ENCODE assay signal across 10 cellular contexts in genomic region chr3:189652042-189652441, GRCh38. TPM values are rescaled to one million over a fixed set of nuclear protein-coding genes. Genes with fewer than 3 reads are reported as not detected.
A peak's percentile ranks its signal among the peaks of the same experiment; 100 is the strongest.
DNase-seq lines count a peak whose midpoint lies in the region; ATAC-seq and TF ChIP-seq lines count a peak whose summit lies in the region.
"Had no signal": no experiment of that assay in that cellular context is flagged by ENCODE, and none has a peak within 500 bp of the region (broad histone marks: within the 10 kb centered on the region; RNA-seq: fewer than 3 reads in every experiment).

No MANE protein-coding gene starts in this region.

- H3K9ac ChIP-seq in SK-N-SH: no peak overlapping the region

- no peak overlapping the region for H3K4me3 ChIP-seq in AG10803 (ENCODE audit: low read length)
- no peak overlapping the region for H3K4me3 ChIP-seq in SK-N-SH (ENCODE audit: low read depth in 2 of 2, low read length in 1 of 2)
- H3K4me3 ChIP-seq in hepatocyte: no peak overlapping the region
- H3K4me3 ChIP-seq: gastroesophageal sphincter had no signal

- 17% methylated on average over 1 of the region's 1 CpG for WGBS in SK-N-SH (ENCODE audit: low lambda C conversion rate)
- 65% methylated on average over 1 of the region's 1 CpG for WGBS in hepatocyte (ENCODE audit: low lambda C conversion rate, missing lambda C conversion rate)

- no peaks in the 10 kb centered on the region for H3K9me2 ChIP-seq in SK-N-SH
- H3K9me2 ChIP-seq in hepatocyte (replicated peaks; ENCODE audit: insufficient read depth): no peaks in the 10 kb centered on the region

- peak; percentile 25; the same call in 1 of the 2 replicates for TF ChIP-seq RAD21 in SK-N-SH (IDR thresholded peaks at IDR 0.05; ENCODE audit: low read length)

- H3K9me3 ChIP-seq in SK-N-SH: no peaks in the 10 kb centered on the region
- H3K9me3 ChIP-seq in hepatocyte (ENCODE audit: low read depth): no peaks in the 10 kb centered on the region
- H3K9me3 ChIP-seq: gastroesophageal sphincter, neutrophil had no signal

- no peaks in the 10 kb centered on the region for H3K4me1 ChIP-seq in SK-N-SH (ENCODE audit: control insufficient read depth in 1 of 2, insufficient read depth in 2 of 2, low read depth in 1 of 2, low read length in 1 of 2)
- no peaks in the 10 kb centered on the region for H3K4me1 ChIP-seq in hepatocyte (ENCODE audit: insufficient read depth)
- H3K4me1 ChIP-seq: gastroesophageal sphincter had no signal

- POLR2A ChIA-PET in SK-N-SH (lab: Yijun Ruan, JAX): no interaction called here

- H2AFZ ChIP-seq in SK-N-SH (ENCODE audit: low read depth): no peak overlapping the region
- H2AFZ ChIP-seq in hepatocyte: no peak overlapping the region

- TF ChIP-seq CTCF in AG10803 (conservative IDR thresholded peaks at IDR 0.05; ENCODE audit: low read length) (peak; percentile 51), GM12874 (IDR thresholded peaks at IDR 0.05; ENCODE audit: insufficient read depth, low read depth, low read length) (peak; percentile 43; the same call in 1 of the 2 replicates), SK-N-SH (IDR thresholded peaks at IDR 0.05) (peak; percentile 67), hepatocyte (IDR thresholded peaks at IDR 0.05; ENCODE audit: poor library complexity) (peak; percentile 36)

- H3K4me2 ChIP-seq in SK-N-SH (no peak overlapping the region), hepatocyte (no peak overlapping the region)

- CTCF ChIA-PET in SK-N-SH (lab: Yijun Ruan, JAX): interaction anchor here (1.1 to 1.5 kb wide), 5 partner anchors 13 to 29 kb away, joined by 3 to 4 read pairs (median 3); no protein-coding TSS in a partner anchor

- TF ChIP-seq EP300 in SK-N-SH (IDR thresholded peaks at IDR 0.05; ENCODE audit: borderline replicate concordance in 1 of 2, low read depth in 1 of 2, low read length in 1 of 2): no peak

- no peaks in the 10 kb centered on the region for H3K36me3 ChIP-seq in SK-N-SH (replicated peaks in 1 of 2; ENCODE audit: control insufficient read depth in 1 of 2, insufficient read depth in 2 of 2, low read length in 1 of 2)
- no peaks in the 10 kb centered on the region for H3K36me3 ChIP-seq in hepatocyte (replicated peaks; ENCODE audit: insufficient read depth, low read depth)
- H3K36me3 ChIP-seq: gastroesophageal sphincter, neutrophil had no signal

- H3K79me2 ChIP-seq in SK-N-SH (ENCODE audit: insufficient read depth): no peaks in the 10 kb centered on the region
- no peaks in the 10 kb centered on the region for H3K79me2 ChIP-seq in hepatocyte

- H4K20me1 ChIP-seq in SK-N-SH (ENCODE audit: insufficient read depth) (no peaks in the 10 kb centered on the region), hepatocyte (ENCODE audit: insufficient read depth, poor library complexity, severe bottlenecking) (no peaks in the 10 kb centered on the region)

- no peak for ATAC-seq in HG02840 (IDR thresholded peaks at IDR 0.05; ENCODE audit: low FRiP score, unreplicated experiment)
- ATAC-seq: gastroesophageal sphincter had no signal

- H3K27me3 ChIP-seq in SK-N-SH (ENCODE audit: insufficient read depth) (no peaks in the 10 kb centered on the region), hepatocyte (no peaks in the 10 kb centered on the region)
- H3K27me3 ChIP-seq: gastroesophageal sphincter, neutrophil had no signal

- H3K27ac ChIP-seq in SK-N-SH (ENCODE audit: low read depth in 2 of 2, low read length in 1 of 2) (no peak overlapping the region), hepatocyte (no peak overlapping the region)
- H3K27ac ChIP-seq: gastroesophageal sphincter, neutrophil had no signal

- DNase-seq in AG10803 (ENCODE audit: low read depth): peak; percentile 14
- DNase-seq in SK-N-SH: peak; percentile 0
- peak; percentile 21 for DNase-seq in hepatocyte (ENCODE audit: low spot score)
- DNase-seq in pons (ENCODE audit: low spot score): no peak
- no peak for DNase-seq in NCI-H2029 treated with DMSO at 0.1 percent for 48 hours (lab: John Stamatoyannopoulos, UW)
- no peak for DNase-seq in NCI-H2227 (lab: John Stamatoyannopoulos, UW; ENCODE audit: unreplicated experiment)

- H3F3A ChIP-seq in SK-N-SH (replicated peaks; ENCODE audit: insufficient read depth): no peaks in the 10 kb centered on the region

TF ChIP-seq in SK-N-SH, 30 proteins besides CTCF, POLR2A, EP300 and RAD21:
- TF ChIP-seq NRF1 (IDR thresholded peaks at IDR 0.05; ENCODE audit: low read depth, low read length): no peak
- peak; percentile 21; the same call in 1 of the 2 replicates for TF ChIP-seq SMC3 (IDR thresholded peaks at IDR 0.05; ENCODE audit: low read depth, low read length)
TF ChIP-seq in SK-N-SH: peak in this region for 1.

RNA-seq across cellular contexts. Expression of gene TP63, which starts 20.9 kb away (rescaled TPM):
- polyA plus RNA-seq in SK-N-SH (2012; rRNA removed) (not detected in 2 replicates), hepatocyte (1.0 and 1.9 TPM in 2 replicates)
- polyA plus RNA-seq in SK-N-SH (2012; cell fraction: cytosol; rRNA removed): not detected in 2 replicates
- not detected in 2 replicates for polyA plus RNA-seq in SK-N-SH (2012; cell fraction: nucleus; rRNA removed)
- total RNA-seq in hepatocyte: 2.3 and 2.4 TPM in 2 replicates

Comparison
In these comparisons a context has a peak if more than half of its experiments do, and no peak if none do; other contexts are left out.
1. DNase-seq: peak in AG10803 (single experiment), SK-N-SH (single experiment) and hepatocyte (single experiment); none in pons (single experiment), NCI-H2029 treated with DMSO at 0.1 percent for 48 hours (single experiment) and NCI-H2227 (single experiment).
2. Peak in every context shown above with its lines, with median percentiles within 50 percentile points of each other: CTCF ChIP-seq.